ENCODE assay signal across 8 cellular contexts in the genomic region with DNA sequence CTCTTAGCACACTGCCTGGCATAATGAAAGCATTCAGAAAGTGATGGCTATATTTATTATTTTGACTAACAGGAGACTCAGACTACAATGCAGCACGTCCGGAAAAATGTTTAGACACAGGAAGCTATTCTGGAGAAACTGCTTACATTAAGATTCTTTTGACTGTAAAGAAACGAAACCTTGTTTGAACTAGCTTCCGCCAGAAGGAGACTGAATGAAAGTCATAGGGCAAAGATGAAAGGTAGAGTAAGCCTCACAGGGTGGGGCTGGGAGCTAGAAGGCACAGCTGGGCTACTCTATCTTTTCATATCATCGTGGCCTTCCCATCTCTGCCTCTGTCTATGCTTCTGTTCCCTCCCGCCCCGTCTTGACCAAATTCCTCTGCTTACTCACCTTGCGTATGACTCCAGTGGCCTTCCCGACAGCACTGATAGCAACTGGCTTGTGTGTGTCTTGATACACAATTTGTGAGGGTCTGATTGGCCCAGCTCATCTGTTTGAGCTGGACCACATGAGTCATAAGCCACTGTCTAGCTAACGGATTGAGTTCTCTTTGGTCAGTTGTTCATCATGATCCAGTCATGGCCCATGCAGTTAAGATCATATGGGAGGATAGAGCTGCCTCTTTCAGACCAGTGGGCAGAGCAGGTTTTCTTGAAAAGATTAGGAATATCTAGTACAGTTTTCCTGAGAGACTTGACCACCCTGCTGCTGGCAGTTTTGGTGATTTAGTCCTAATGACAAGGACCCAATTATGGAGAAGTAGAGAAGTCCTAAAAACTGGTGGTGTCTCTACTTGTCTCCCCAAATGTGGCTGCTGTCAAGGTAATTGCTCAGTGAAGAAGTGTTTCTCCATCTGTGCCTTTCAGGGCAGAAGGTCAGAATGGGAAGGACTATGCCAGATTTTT.
DNase-seq lines count a peak whose midpoint lies in the region; ATAC-seq and TF ChIP-seq lines count a peak whose summit lies in the region.

No MANE protein-coding gene starts in this region.

- H3K27ac ChIP-seq in epithelial cell of prostate (peak overlapping the region; percentile 77), substantia nigra (ENCODE audit: low read depth, low read length, poor library complexity, severe bottlenecking) (no peak overlapping the region)

- peak; percentile 81 for DNase-seq in HFF-Myc (ENCODE audit: extremely low read depth, low read depth)
- DNase-seq in activated CD4-positive, alpha-beta T cell treated with anti-CD3 and anti-CD28 coated beads for 4 hours: peak; percentile 38 to 39
- peak; percentile 88 for DNase-seq in epithelial cell of prostate (ENCODE audit: low read depth, low spot score)
- peak; percentile 85 for DNase-seq in skeletal muscle cell (ENCODE audit: low read depth)
- DNase-seq in occipital lobe (lab: John Stamatoyannopoulos, UW): no peak
- DNase-seq in substantia nigra (lab: John Stamatoyannopoulos, UW): no peak

- 0 out of 2 replicates have a peak overlapping the region, but pooled peaks have one; percentile 7 for H3K4me3 ChIP-seq in HFF-Myc (replicated peaks; ENCODE audit: low read depth, low read length)
- peak overlapping the region; percentile 29 for H3K4me3 ChIP-seq in skeletal muscle cell (ENCODE audit: low read depth, low read length)

- ATAC-seq in HG02973 (IDR thresholded peaks at IDR 0.05; ENCODE audit: unreplicated experiment): no peak
- ATAC-seq in HG02884 (IDR thresholded peaks at IDR 0.05; ENCODE audit: unreplicated experiment): no peak

- TF ChIP-seq CTCF in HFF-Myc (IDR thresholded peaks at IDR 0.05; ENCODE audit: low read depth, low read length, missing control alignments): no peak

Comparison
In these comparisons a context has a peak if more than half of its experiments do, and no peak if none do; other contexts are left out.
1. DNase-seq: peak in HFF-Myc (single experiment), activated CD4-positive, alpha-beta T cell treated with anti-CD3 and anti-CD28 coated beads for 4 hours (2 of 2), epithelial cell of prostate (single experiment) and skeletal muscle cell (single experiment); none in occipital lobe (single experiment) and substantia nigra (0 of 49).